In the genomic region with DNA sequence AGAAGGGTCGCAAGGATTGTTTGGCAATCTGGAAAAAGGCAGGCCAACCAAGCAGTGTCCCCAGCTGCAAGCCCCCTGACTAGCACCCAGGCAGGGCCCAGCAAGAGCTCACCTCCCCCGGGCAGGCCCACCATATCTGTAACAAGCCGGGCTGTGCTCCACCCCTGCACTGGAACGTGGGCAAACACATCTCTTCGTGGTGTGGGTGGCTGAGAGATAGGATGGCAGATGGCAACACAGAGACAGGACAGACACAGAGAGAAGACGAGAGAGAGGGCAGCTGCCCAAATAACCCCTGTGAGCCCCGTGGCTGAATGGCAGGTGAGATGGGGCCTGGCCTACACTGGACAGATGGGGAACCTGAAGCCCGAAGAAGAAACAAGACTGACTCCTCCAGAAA, we compare ENCODE assay signal across 22 cellular contexts. TPM values are rescaled to one million over a fixed set of nuclear protein-coding genes. Genes with fewer than 3 reads are reported as not detected.
DNase-seq lines count a peak whose midpoint lies in the region; ATAC-seq, FAIRE-seq and TF ChIP-seq lines count a peak whose summit lies in the region.
"Had no signal": no experiment of that assay in that cellular context is flagged by ENCODE, and none has a peak within 500 bp of the region (broad histone marks: within the 10 kb centered on the region; RNA-seq: fewer than 3 reads in every experiment).

No MANE protein-coding gene starts in this region.

- CTCF ChIA-PET in T-cell (lab: Charles Lee), result no interaction called here
- CTCF ChIA-PET in PC-9 (lab: Charles Lee), result interaction anchor here (0.7 kb wide), 1 partner anchor 52 kb away, joined by 10 read pairs; no protein-coding TSS in a partner anchor

- H3K36me3 Mint-ChIP-seq in activated naive CD4-positive, alpha-beta T cell treated with anti-CD3 and anti-CD28 coated beads, Interleukin-2, amount 50 U/mL, for 72 hours, result no peaks in the 10 kb centered on the region
- H3K36me3 Mint-ChIP-seq in T-cell, result peaks cover 33% of the 10 kb centered on the region

- H3K27ac ChIP-seq in kidney (ENCODE audit: low read depth in 2 of 2, low read length in 2 of 2), result no peak overlapping the region
- no peak overlapping the region for H3K27ac ChIP-seq in PC-9
- H3K27ac ChIP-seq: SJSA1 had no signal

- POLR2A ChIA-PET in T-cell (lab: Charles Lee) (interaction anchor here in 1 of 2 donors (0.6 kb wide), 1 partner anchor 811 kb away, joined by 3 read pairs; no protein-coding TSS in a partner anchor), PC-9 (lab: Charles Lee; ENCODE audit: unreplicated experiment) (no interaction called here)

- H3K9ac ChIP-seq in kidney (ENCODE audit: low read length in 2 of 2), result no peak overlapping the region

- no peaks in the 10 kb centered on the region for H3K9me2 ChIP-seq in PC-9 (ENCODE audit: insufficient read depth)

- no peaks in the 10 kb centered on the region for H3K9me3 Mint-ChIP-seq in activated naive CD4-positive, alpha-beta T cell treated with anti-CD3 and anti-CD28 coated beads, Interleukin-2, amount 50 U/mL, for 72 hours
- no peaks in the 10 kb centered on the region for H3K9me3 Mint-ChIP-seq in T-cell
- H3K9me3 Mint-ChIP-seq: CD4-positive, CD25-positive, alpha-beta regulatory T cell; HFFc6 had no signal

- no peaks in the 10 kb centered on the region for H3K9me3 ChIP-seq in kidney (ENCODE audit: control insufficient read depth in 1 of 2, low read length in 2 of 2)
- H3K9me3 ChIP-seq in PC-9 (ENCODE audit: insufficient read depth, low read depth), result no peaks in the 10 kb centered on the region
- H3K9me3 ChIP-seq: SJSA1 had no signal

- no peaks in the 10 kb centered on the region for H3K4me1 Mint-ChIP-seq in T-cell

- H3K4me2 ChIP-seq in PC-9, result no peak overlapping the region

- H3F3A ChIP-seq in PC-9 (ENCODE audit: insufficient read depth, low read depth), result peaks cover 4% of the 10 kb centered on the region; the same call in 1 of the 2 replicates

- H4K20me1 ChIP-seq in PC-9 (ENCODE audit: insufficient read depth), result no peaks in the 10 kb centered on the region

- FAIRE-seq in kidney (lab: Jason Lieb, UNC), result no peak
- FAIRE-seq: H1, HTR-8/SVneo had no signal

- H3K27me3 Mint-ChIP-seq in T-cell, result no peaks in the 10 kb centered on the region
- H3K27me3 Mint-ChIP-seq: CD4-positive, CD25-positive, alpha-beta regulatory T cell had no signal

- H3K36me3 ChIP-seq in kidney (ENCODE audit: control insufficient read depth in 1 of 2, insufficient read depth in 2 of 2, low read length in 2 of 2) (peaks cover 20 to 34% of the 10 kb centered on the region in 2 donors), PC-9 (ENCODE audit: low read depth) (peaks cover 4% of the 10 kb centered on the region; the same call in 1 of the 2 replicates)

- intact Hi-C loops in kidney (cut with DNase I), result no loop called here
- intact Hi-C loops in PC-9 (cut with micrococcal nuclease; ENCODE audit: unreplicated experiment), result no loop called here

- peak overlapping the region; percentile 18 to 82 for H3K27ac Mint-ChIP-seq in activated naive CD4-positive, alpha-beta T cell treated with anti-CD3 and anti-CD28 coated beads, Interleukin-2, amount 50 U/mL, for 72 hours
- peak overlapping the region; percentile 11 to 57 for H3K27ac Mint-ChIP-seq in T-cell
- H3K27ac Mint-ChIP-seq: HFFc6 had no signal

- no peaks in the 10 kb centered on the region for H3K79me2 ChIP-seq in PC-9 (ENCODE audit: low read depth)

- no TSS peak for BruUV-seq in PC-9 (replicated peaks; lab: Mats Ljungman, UMichigan)

- H3K4me3 ChIP-seq in kidney (ENCODE audit: low read length in 2 of 2) (no peak overlapping the region), PC-9 (no peak overlapping the region)
- H3K4me3 ChIP-seq: SJSA1 had no signal

- H3K4me1 ChIP-seq in kidney (ENCODE audit: control insufficient read depth in 1 of 2, insufficient read depth in 1 of 2, low read depth in 1 of 2, low read length in 2 of 2) (no peaks in the 10 kb centered on the region), PC-9 (replicated peaks; ENCODE audit: insufficient read depth) (no peaks in the 10 kb centered on the region)
- H3K4me1 ChIP-seq: SJSA1 had no signal

- TF ChIP-seq CTCF in kidney (IDR thresholded peaks at IDR 0.05; ENCODE audit: borderline replicate concordance, extremely low read depth, insufficient read depth), result no peak
- TF ChIP-seq CTCF in PC-9 (conservative IDR thresholded peaks at IDR 0.05), result no peak

- ATAC-seq in activated naive CD4-positive, alpha-beta T cell treated with anti-CD3 and anti-CD28 coated beads, Interleukin-2, amount 50 U/mL, for 72 hours, result no peak
- no peak for ATAC-seq in T-cell (replicated peaks in 1 of 4)

- H3K27me3 ChIP-seq in PC-9 (ENCODE audit: insufficient read depth, low read depth), result no peaks in the 10 kb centered on the region
- H3K27me3 ChIP-seq: SJSA1 had no signal

- H3K4me3 Mint-ChIP-seq in T-cell, result no peak overlapping the region
- H3K4me3 Mint-ChIP-seq: CD4-positive, CD25-positive, alpha-beta regulatory T cell; HFFc6 had no signal

- no peak for DNase-seq in activated naive CD4-positive, alpha-beta T cell treated with anti-CD3 and anti-CD28 coated beads, Interleukin-2, amount 50 U/mL, for 72 hours (ENCODE audit: low spot score in 2 of 2)
- DNase-seq in activated naive CD4-positive, alpha-beta T cell (lab: John Stamatoyannopoulos, UW), result no peak
- DNase-seq in T-cell, result no peak
- DNase-seq in kidney, result peak; percentile 63
- DNase-seq in T1000 (lab: John Stamatoyannopoulos, UW), result no peak
- DNase-seq in PC-9, result no peak
- DNase-seq in NCI-H187 treated with DMSO at 0.1 percent for 48 hours (lab: John Stamatoyannopoulos, UW), result no peak
- DNase-seq: AML-193; CD4-positive, CD25-positive, alpha-beta regulatory T cell; DND-41; GF-D8; HFFc6; KBM-7; NCI-H1105; NCI-H2029; RPMI8226 had no signal

- H2AFZ ChIP-seq in PC-9, result no peak overlapping the region

RNA-seq across cellular contexts. Expression of gene BBLN, which starts 9.4 kb away (rescaled TPM):
- 10 to 100 TPM; 67.6 to 82.2 TPM for total RNA-seq in activated naive CD4-positive, alpha-beta T cell treated with anti-CD3 and anti-CD28 coated beads, Interleukin-2, amount 50 U/mL, for 72 hours
- total RNA-seq in T-cell (10 to 100 TPM; 50.0 to 85.9 (median 81.4) TPM), kidney (55.6 TPM), PC-9 (2021) (154 and 213 TPM in 2 replicates)
- polyA plus RNA-seq in kidney (ENCODE audit: insufficient read depth, low read depth, low replicate concordance), result 192 TPM

RNA-seq across cellular contexts. Expression of gene LCN2, which starts 20.2 kb away (rescaled TPM):
- total RNA-seq in activated naive CD4-positive, alpha-beta T cell treated with anti-CD3 and anti-CD28 coated beads, Interleukin-2, amount 50 U/mL, for 72 hours, result not detected
- total RNA-seq in T-cell, result not detected
- total RNA-seq in kidney, result 198 TPM
- polyA plus RNA-seq in kidney (ENCODE audit: insufficient read depth, low read depth, low replicate concordance), result 8.2 TPM
- 430 and 537 TPM in 2 replicates for total RNA-seq in PC-9 (2021)
- total RNA-seq: A673, HFFc6, M059J, OCI-LY7, SJSA1 had no signal
- polyA plus RNA-seq: CD4-positive, CD25-positive, alpha-beta regulatory T cell had no signal

RNA-seq across cellular contexts. Expression of gene CIZ1, which starts 21.9 kb away (rescaled TPM):
- total RNA-seq in activated naive CD4-positive, alpha-beta T cell treated with anti-CD3 and anti-CD28 coated beads, Interleukin-2, amount 50 U/mL, for 72 hours, result 100 to 1,000 TPM in 1 of 2 donors, 10 to 100 TPM in 1; 60.1 to 111 TPM
- total RNA-seq in T-cell (100 to 1,000 TPM; 143 to 163 (median 150) TPM), kidney (89.9 TPM), PC-9 (2021) (164 and 213 TPM in 2 replicates)
- polyA plus RNA-seq in kidney (ENCODE audit: insufficient read depth, low read depth, low replicate concordance), result 48.1 TPM

RNA-seq across cellular contexts. Expression of gene DNM1, which starts 33.7 kb away (rescaled TPM):
- total RNA-seq in activated naive CD4-positive, alpha-beta T cell treated with anti-CD3 and anti-CD28 coated beads, Interleukin-2, amount 50 U/mL, for 72 hours, result 1 to 10 TPM; 1.6 to 5.1 TPM
- total RNA-seq in T-cell (1 to 10 TPM in 4 of 5 donors, under 1 TPM in 1; 0.95 to 3.0 (median 1.8) TPM), kidney (22.6 TPM), PC-9 (2021) (134 and 148 TPM in 2 replicates)
- 7.3 TPM for polyA plus RNA-seq in kidney (ENCODE audit: insufficient read depth, low read depth, low replicate concordance)
- polyA plus RNA-seq: CD4-positive, CD25-positive, alpha-beta regulatory T cell had no signal

RNA-seq across cellular contexts. Expression of gene PTGES2, which starts 42.0 kb away (rescaled TPM):
- 10 to 100 TPM in 1 of 2 donors, 1 to 10 TPM in 1; 6.6 to 50.6 TPM for total RNA-seq in activated naive CD4-positive, alpha-beta T cell treated with anti-CD3 and anti-CD28 coated beads, Interleukin-2, amount 50 U/mL, for 72 hours
- total RNA-seq in T-cell, result 10 to 100 TPM; 60.2 to 91.7 (median 79.2) TPM
- total RNA-seq in kidney, result 64.1 TPM
- 117 TPM for polyA plus RNA-seq in kidney (ENCODE audit: insufficient read depth, low read depth, low replicate concordance)
- 95.2 and 124 TPM in 2 replicates for total RNA-seq in PC-9 (2021)

Comparison
In these comparisons a context has a peak if more than half of its experiments do, and no peak if none do; other contexts are left out.
1. RNA of gene LCN2, which starts 20.2 kb away (total RNA-seq): 430 to 537 TPM in PC-9 and 198 TPM in kidney (single experiment); not detected in T-cell and not detected in activated naive CD4-positive, alpha-beta T cell treated with anti-CD3 and anti-CD28 coated beads, Interleukin-2, amount 50 U/mL, for 72 hours; every median in the first group is over 100 times any median in the second.